Comparison of ENCODE assay signal across 22 cellular contexts in the genomic region with DNA sequence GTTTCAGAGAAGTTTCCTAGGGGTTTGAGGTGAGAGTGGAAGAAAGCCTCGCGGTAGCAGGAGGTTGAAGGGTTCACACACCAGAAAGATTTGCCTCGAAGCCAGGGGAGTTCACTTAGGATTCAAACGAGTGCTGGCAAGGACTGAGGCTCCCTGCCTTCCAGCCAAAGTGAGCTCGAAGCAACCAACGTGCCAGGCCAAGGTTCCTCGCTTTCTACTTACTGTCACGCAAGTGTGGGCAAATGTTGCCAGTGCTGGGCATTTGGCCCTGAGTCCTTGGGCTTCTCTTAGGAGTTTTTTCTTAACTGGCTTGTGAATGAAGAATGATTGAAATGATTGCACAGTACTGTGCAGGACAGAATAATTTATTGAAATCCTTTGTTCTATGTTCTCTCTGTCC. TPM values are rescaled to one million over a fixed set of nuclear protein-coding genes. Genes with fewer than 3 reads are reported as not detected.
DNase-seq lines count a peak whose midpoint lies in the region; ATAC-seq and TF ChIP-seq lines count a peak whose summit lies in the region.
"Had no signal": no experiment of that assay in that cellular context is flagged by ENCODE, and none has a peak within 500 bp of the region (broad histone marks: within the 10 kb centered on the region; RNA-seq: fewer than 3 reads in every experiment).

No MANE protein-coding gene starts in this region.

- H3K4me1 ChIP-seq in ascending aorta, result peaks cover 6 to 33% of the 10 kb centered on the region in 2 donors
- H3K4me1 ChIP-seq: left lung, pancreas had no signal

- no peak for TF ChIP-seq CTCF in ascending aorta (IDR thresholded peaks at IDR 0.05)

- H3K9me3 ChIP-seq in ascending aorta, result no peaks in the 10 kb centered on the region
- H3K9me3 ChIP-seq: left lung, pancreas, sigmoid colon had no signal

- intact Hi-C loops in ascending aorta (cut with DNase I), result loop anchor here (2.0 to 5.0 kb wide), 2 partner anchors 15 to 58 kb away; partner anchors contain the start of gene THUMPD2

- ATAC-seq in HG03378 (IDR thresholded peaks at IDR 0.05; ENCODE audit: unreplicated experiment), result no peak
- ATAC-seq: activated CD8-positive, alpha-beta T cell treated with anti-CD3 and anti-CD28 coated beads for 36 hours; activated naive CD8-positive, alpha-beta T cell treated with anti-CD3 and anti-CD28 coated beads, Interleukin-2, amount 50 U/mL, for 24 hours; left lung; natural killer cell; pancreas had no signal

- no peaks in the 10 kb centered on the region for H3K36me3 ChIP-seq in ascending aorta
- H3K36me3 ChIP-seq: left lung, pancreas, sigmoid colon had no signal

- no peaks in the 10 kb centered on the region for H3K27me3 ChIP-seq in ascending aorta
- H3K27me3 ChIP-seq: left lung, pancreas, sigmoid colon had no signal

- H3K4me3 ChIP-seq in ascending aorta, result peak overlapping the region; percentile 16 to 39
- H3K4me3 ChIP-seq: left lung, pancreas, sigmoid colon had no signal

- peak overlapping the region; percentile 74 to 88 for H3K27ac ChIP-seq in ascending aorta
- H3K27ac ChIP-seq: HL-60, left lung, pancreas, sigmoid colon had no signal

- DNase-seq in NCI-H446 (lab: John Stamatoyannopoulos, UW), result peak; percentile 46 to 77
- peak in 1 of 2 donors; percentile 78 for DNase-seq in ascending aorta (ENCODE audit: low spot score in 2 of 2)
- DNase-seq in hippocampal formation (lab: John Stamatoyannopoulos, UW), result peak; percentile 45 to 51
- peak; percentile 59 for DNase-seq in putamen (ENCODE audit: low spot score)
- no peak for DNase-seq in HT-29 (ENCODE audit: low spot score)
- DNase-seq in UCSD-AML1 (lab: John Stamatoyannopoulos, UW; ENCODE audit: unreplicated experiment), result no peak
- no peak for DNase-seq in activated gamma-delta T cell (lab: John Stamatoyannopoulos, UW)
- DNase-seq: activated CD4-positive, CD25-positive, alpha-beta regulatory T cell treated with anti-CD3 and anti-CD28 coated beads, Interleukin-2, amount 50 U/mL, for 72 hours; activated CD8-positive, alpha-beta T cell treated with anti-CD3 and anti-CD28 coated beads for 36 hours; activated naive CD8-positive, alpha-beta T cell treated with anti-CD3 and anti-CD28 coated beads, Interleukin-2, amount 50 U/mL, for 24 hours; immature natural killer cell; left lung; natural killer cell; NCI-H2029 treated with DMSO at 0.1 percent for 48 hours; OCI-M1; pancreas; SHP77; sigmoid colon; stimulated activated CD4-positive, alpha-beta T cell treated with anti-CD3 and anti-CD28 coated beads, Interleukin-15, amount 100 ng/mL, for 24 hours had no signal

RNA-seq across cellular contexts. Expression of gene TMEM178A, which starts 53.6 kb away (rescaled TPM):
- 29.5 TPM for total RNA-seq in ascending aorta
- total RNA-seq in HT-29 (2014; rRNA removed; shearing (Covaris generic)), result not detected in 2 replicates
- total RNA-seq: NCI-H460 had no signal

RNA-seq across cellular contexts. Expression of gene THUMPD2, which starts 59.7 kb away (rescaled TPM):
- total RNA-seq in ascending aorta, result 13.0 TPM
- total RNA-seq in HT-29 (2014; rRNA removed; shearing (Covaris generic)), result 5.9 and 8.0 TPM in 2 replicates

Comparison
In these comparisons a context has a peak if more than half of its experiments do, and no peak if none do; other contexts are left out.
1. DNase-seq: peak in NCI-H446 (2 of 2), hippocampal formation (2 of 2) and putamen (single experiment); none in HT-29 (single experiment), UCSD-AML1 (single experiment) and activated gamma-delta T cell (single experiment).
2. RNA of gene TMEM178A, which starts 53.6 kb away (total RNA-seq): 29.5 TPM in ascending aorta (single experiment); not detected in HT-29; every median in the first group is over 10 times any median in the second.